1 cellular context compared by ENCODE assay signal in genomic region chr19:30224689-30225606, GRCh38.
A peak's percentile ranks its signal among the peaks of the same experiment; 100 is the strongest.
TF ChIP-seq lines count a peak whose summit lies in the region.

No MANE protein-coding gene starts in this region.

TF ChIP-seq in HEK293, 187 proteins besides CTCF, POLR2A, EP300 and RAD21 (continued from another document):
- no peak for TF ChIP-seq ZNF221 (tag by site-specific recombination; IDR thresholded peaks at IDR 0.05; ENCODE audit: borderline replicate concordance)
- TF ChIP-seq ZNF610 (tag by site-specific recombination; IDR thresholded peaks at IDR 0.05; ENCODE audit: borderline replicate concordance) = peak; percentile 84
- TF ChIP-seq ZNF214 (tag by site-specific recombination; IDR thresholded peaks at IDR 0.05; ENCODE audit: borderline replicate concordance) = no peak; the same call in 1 of the 2 replicates
- no peak for TF ChIP-seq TRIM28 (IDR thresholded peaks at IDR 0.05; ENCODE audit: borderline replicate concordance, low read length)
- TF ChIP-seq ZNF157 (tag by site-specific recombination; IDR thresholded peaks at IDR 0.05) = no peak
- TF ChIP-seq ZNF571 (tag by site-specific recombination; IDR thresholded peaks at IDR 0.05) = no peak
- TF ChIP-seq, protein P1, sequence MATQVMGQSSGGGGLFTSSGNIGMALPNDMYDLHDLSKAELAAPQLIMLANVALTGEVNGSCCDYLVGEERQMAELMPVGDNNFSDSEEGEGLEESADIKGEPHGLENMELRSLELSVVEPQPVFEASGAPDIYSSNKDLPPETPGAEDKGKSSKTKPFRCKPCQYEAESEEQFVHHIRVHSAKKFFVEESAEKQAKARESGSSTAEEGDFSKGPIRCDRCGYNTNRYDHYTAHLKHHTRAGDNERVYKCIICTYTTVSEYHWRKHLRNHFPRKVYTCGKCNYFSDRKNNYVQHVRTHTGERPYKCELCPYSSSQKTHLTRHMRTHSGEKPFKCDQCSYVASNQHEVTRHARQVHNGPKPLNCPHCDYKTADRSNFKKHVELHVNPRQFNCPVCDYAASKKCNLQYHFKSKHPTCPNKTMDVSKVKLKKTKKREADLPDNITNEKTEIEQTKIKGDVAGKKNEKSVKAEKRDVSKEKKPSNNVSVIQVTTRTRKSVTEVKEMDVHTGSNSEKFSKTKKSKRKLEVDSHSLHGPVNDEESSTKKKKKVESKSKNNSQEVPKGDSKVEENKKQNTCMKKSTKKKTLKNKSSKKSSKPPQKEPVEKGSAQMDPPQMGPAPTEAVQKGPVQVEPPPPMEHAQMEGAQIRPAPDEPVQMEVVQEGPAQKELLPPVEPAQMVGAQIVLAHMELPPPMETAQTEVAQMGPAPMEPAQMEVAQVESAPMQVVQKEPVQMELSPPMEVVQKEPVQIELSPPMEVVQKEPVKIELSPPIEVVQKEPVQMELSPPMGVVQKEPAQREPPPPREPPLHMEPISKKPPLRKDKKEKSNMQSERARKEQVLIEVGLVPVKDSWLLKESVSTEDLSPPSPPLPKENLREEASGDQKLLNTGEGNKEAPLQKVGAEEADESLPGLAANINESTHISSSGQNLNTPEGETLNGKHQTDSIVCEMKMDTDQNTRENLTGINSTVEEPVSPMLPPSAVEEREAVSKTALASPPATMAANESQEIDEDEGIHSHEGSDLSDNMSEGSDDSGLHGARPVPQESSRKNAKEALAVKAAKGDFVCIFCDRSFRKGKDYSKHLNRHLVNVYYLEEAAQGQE (tag by site-specific recombination; IDR thresholded peaks at IDR 0.05) = peak; percentile 48; the same call in 1 of the 2 replicates
- peak; percentile 84 for TF ChIP-seq ZEB2 (tag by site-specific recombination; IDR thresholded peaks at IDR 0.05)
- no peak for TF ChIP-seq ZNF202 (tag by site-specific recombination; IDR thresholded peaks at IDR 0.05; ENCODE audit: borderline replicate concordance)
- peak; percentile 89 for TF ChIP-seq TCF7L2 (IDR thresholded peaks at IDR 0.05; ENCODE audit: borderline replicate concordance, low read depth, low read length)
- TF ChIP-seq ZNF600 (tag by site-specific recombination; IDR thresholded peaks at IDR 0.05) = peak; percentile 97
- TF ChIP-seq ZNF830 (tag by site-specific recombination; IDR thresholded peaks at IDR 0.05; ENCODE audit: low read depth) = no peak
- TF ChIP-seq PRDM4 (tag by site-specific recombination; IDR thresholded peaks at IDR 0.05) = peak; percentile 73
